In genomic region chr1:92298573-92299476, GRCh38 we compare ENCODE assay signal across 1 cellular context.
TF ChIP-seq lines count a peak whose summit lies in the region.

A gene with protein sequence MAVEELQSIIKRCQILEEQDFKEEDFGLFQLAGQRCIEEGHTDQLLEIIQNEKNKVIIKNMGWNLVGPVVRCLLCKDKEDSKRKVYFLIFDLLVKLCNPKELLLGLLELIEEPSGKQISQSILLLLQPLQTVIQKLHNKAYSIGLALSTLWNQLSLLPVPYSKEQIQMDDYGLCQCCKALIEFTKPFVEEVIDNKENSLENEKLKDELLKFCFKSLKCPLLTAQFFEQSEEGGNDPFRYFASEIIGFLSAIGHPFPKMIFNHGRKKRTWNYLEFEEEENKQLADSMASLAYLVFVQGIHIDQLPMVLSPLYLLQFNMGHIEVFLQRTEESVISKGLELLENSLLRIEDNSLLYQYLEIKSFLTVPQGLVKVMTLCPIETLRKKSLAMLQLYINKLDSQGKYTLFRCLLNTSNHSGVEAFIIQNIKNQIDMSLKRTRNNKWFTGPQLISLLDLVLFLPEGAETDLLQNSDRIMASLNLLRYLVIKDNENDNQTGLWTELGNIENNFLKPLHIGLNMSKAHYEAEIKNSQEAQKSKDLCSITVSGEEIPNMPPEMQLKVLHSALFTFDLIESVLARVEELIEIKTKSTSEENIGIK (minus strand): TSS chr1:92298987. CDS start chr1:92297999, 988 bp downstream.
TSS of gene RPAP2 (plus strand) at chr1:92299059. CDS start at chr1:92299074, 15 bp downstream.

TF ChIP-seq in HepG2, 621 proteins besides CTCF, POLR2A, EP300 and RAD21 (continued from another document and continues in another):
- TF ChIP-seq ZSCAN22 (CRISPR knock-in tag; IDR thresholded peaks at IDR 0.05) = peak; percentile 52; the same call in 1 of the 2 replicates
- TF ChIP-seq ZXDC (CRISPR knock-in tag; IDR thresholded peaks at IDR 0.05) = no peak; the same call in 1 of the 2 replicates
- no peak for TF ChIP-seq SRSF9 (IDR thresholded peaks at IDR 0.05; ENCODE audit: borderline replicate concordance, insufficient read depth, low read depth, low read length, poor library complexity, severe bottlenecking)
- TF ChIP-seq HNF4G (IDR thresholded peaks at IDR 0.05; ENCODE audit: borderline replicate concordance, low read depth, low read length) = no peak
- no peak for TF ChIP-seq HNF4G (CRISPR knock-in tag; IDR thresholded peaks at IDR 0.05; ENCODE audit: borderline replicate concordance, low read depth)
- peak; percentile 65 for TF ChIP-seq ZMYM4 (CRISPR knock-in tag; IDR thresholded peaks at IDR 0.05)
- peak in 1 of 2 experiments; percentile 71; a peak in 2 of 4 replicates for TF ChIP-seq KLF16 (CRISPR knock-in tag; IDR thresholded peaks at IDR 0.05)
- peak; percentile 84; the same call in 1 of the 2 replicates for TF ChIP-seq BRD4 (CRISPR knock-in tag; IDR thresholded peaks at IDR 0.05)
- peak; percentile 74 for TF ChIP-seq CBFB (CRISPR knock-in tag; IDR thresholded peaks at IDR 0.05)
- TF ChIP-seq, protein P1, sequence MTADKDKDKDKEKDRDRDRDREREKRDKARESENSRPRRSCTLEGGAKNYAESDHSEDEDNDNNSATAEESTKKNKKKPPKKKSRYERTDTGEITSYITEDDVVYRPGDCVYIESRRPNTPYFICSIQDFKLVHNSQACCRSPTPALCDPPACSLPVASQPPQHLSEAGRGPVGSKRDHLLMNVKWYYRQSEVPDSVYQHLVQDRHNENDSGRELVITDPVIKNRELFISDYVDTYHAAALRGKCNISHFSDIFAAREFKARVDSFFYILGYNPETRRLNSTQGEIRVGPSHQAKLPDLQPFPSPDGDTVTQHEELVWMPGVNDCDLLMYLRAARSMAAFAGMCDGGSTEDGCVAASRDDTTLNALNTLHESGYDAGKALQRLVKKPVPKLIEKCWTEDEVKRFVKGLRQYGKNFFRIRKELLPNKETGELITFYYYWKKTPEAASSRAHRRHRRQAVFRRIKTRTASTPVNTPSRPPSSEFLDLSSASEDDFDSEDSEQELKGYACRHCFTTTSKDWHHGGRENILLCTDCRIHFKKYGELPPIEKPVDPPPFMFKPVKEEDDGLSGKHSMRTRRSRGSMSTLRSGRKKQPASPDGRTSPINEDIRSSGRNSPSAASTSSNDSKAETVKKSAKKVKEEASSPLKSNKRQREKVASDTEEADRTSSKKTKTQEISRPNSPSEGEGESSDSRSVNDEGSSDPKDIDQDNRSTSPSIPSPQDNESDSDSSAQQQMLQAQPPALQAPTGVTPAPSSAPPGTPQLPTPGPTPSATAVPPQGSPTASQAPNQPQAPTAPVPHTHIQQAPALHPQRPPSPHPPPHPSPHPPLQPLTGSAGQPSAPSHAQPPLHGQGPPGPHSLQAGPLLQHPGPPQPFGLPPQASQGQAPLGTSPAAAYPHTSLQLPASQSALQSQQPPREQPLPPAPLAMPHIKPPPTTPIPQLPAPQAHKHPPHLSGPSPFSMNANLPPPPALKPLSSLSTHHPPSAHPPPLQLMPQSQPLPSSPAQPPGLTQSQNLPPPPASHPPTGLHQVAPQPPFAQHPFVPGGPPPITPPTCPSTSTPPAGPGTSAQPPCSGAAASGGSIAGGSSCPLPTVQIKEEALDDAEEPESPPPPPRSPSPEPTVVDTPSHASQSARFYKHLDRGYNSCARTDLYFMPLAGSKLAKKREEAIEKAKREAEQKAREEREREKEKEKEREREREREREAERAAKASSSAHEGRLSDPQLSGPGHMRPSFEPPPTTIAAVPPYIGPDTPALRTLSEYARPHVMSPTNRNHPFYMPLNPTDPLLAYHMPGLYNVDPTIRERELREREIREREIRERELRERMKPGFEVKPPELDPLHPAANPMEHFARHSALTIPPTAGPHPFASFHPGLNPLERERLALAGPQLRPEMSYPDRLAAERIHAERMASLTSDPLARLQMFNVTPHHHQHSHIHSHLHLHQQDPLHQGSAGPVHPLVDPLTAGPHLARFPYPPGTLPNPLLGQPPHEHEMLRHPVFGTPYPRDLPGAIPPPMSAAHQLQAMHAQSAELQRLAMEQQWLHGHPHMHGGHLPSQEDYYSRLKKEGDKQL (CRISPR knock-in tag; IDR thresholded peaks at IDR 0.05; ENCODE audit: low read depth) = 0 out of 2 replicates have a peak, but pooled peaks have one; percentile 18
- TF ChIP-seq PREB (CRISPR knock-in tag; IDR thresholded peaks at IDR 0.05) = no peak
- no peak for TF ChIP-seq RFX3 (CRISPR knock-in tag; IDR thresholded peaks at IDR 0.05)
- no peak for TF ChIP-seq SRF (IDR thresholded peaks at IDR 0.05; ENCODE audit: low read depth, low read length)
- TF ChIP-seq NRL (CRISPR knock-in tag; IDR thresholded peaks at IDR 0.05; ENCODE audit: borderline replicate concordance) = peak; percentile 74
- TF ChIP-seq, protein P2, sequence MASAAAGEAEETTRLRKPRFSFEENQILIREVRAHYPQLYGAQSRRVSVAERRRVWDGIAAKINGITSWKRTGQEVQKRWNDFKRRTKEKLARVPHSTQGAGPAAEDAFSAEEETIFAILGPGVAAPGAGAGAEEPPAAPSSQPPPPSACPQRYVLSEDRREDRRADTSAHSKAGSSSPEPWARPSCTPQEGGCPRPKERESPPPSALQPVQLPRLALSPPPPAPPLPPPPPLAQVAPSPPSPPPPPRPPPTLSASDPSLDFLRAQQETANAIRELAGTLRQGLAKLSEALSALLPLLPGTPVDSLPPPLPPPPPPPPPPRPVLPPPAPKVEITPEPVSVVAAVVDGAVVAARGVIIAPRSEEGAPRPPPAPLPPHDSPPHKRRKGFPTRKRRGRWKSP (CRISPR knock-in tag; IDR thresholded peaks at IDR 0.05) = peak; percentile 75; the same call in 1 of the 2 replicates
- TF ChIP-seq NAIF1 (CRISPR knock-in tag; IDR thresholded peaks at IDR 0.05; ENCODE audit: borderline replicate concordance) = 0 out of 2 replicates have a peak, but pooled peaks have one; percentile 2
- TF ChIP-seq ZNF484 (CRISPR knock-in tag; IDR thresholded peaks at IDR 0.05; ENCODE audit: borderline replicate concordance, low read depth) = no peak
- TF ChIP-seq SALL1 (CRISPR knock-in tag; IDR thresholded peaks at IDR 0.05) = peak; percentile 75
- TF ChIP-seq THAP9 (CRISPR knock-in tag; IDR thresholded peaks at IDR 0.05; ENCODE audit: borderline replicate concordance) = peak; percentile 70; the same call in 1 of the 2 replicates
- TF ChIP-seq POLR2AphosphoS2 (IDR thresholded peaks at IDR 0.05; ENCODE audit: low read depth, low read length) = no peak
- TF ChIP-seq, protein P3, sequence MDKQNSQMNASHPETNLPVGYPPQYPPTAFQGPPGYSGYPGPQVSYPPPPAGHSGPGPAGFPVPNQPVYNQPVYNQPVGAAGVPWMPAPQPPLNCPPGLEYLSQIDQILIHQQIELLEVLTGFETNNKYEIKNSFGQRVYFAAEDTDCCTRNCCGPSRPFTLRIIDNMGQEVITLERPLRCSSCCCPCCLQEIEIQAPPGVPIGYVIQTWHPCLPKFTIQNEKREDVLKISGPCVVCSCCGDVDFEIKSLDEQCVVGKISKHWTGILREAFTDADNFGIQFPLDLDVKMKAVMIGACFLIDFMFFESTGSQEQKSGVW (CRISPR knock-in tag; IDR thresholded peaks at IDR 0.05; ENCODE audit: borderline replicate concordance) = no peak
- TF ChIP-seq ZNF660 (CRISPR knock-in tag; IDR thresholded peaks at IDR 0.05; ENCODE audit: borderline replicate concordance, low read depth) = no peak
- no peak for TF ChIP-seq ZNF781 (CRISPR knock-in tag; IDR thresholded peaks at IDR 0.05; ENCODE audit: borderline replicate concordance, not compliant biosample characterization)
- TF ChIP-seq ZNF326 (CRISPR knock-in tag; IDR thresholded peaks at IDR 0.05; ENCODE audit: borderline replicate concordance) = no peak
- peak; percentile 50; the same call in 1 of the 2 replicates for TF ChIP-seq EEA1 (CRISPR knock-in tag; IDR thresholded peaks at IDR 0.05; ENCODE audit: borderline replicate concordance)
- peak; percentile 34; the same call in 1 of the 2 replicates for TF ChIP-seq ZNF747 (CRISPR knock-in tag; IDR thresholded peaks at IDR 0.05; ENCODE audit: borderline replicate concordance)
- TF ChIP-seq SOX5 (CRISPR knock-in tag; IDR thresholded peaks at IDR 0.05; ENCODE audit: borderline replicate concordance) = peak; percentile 24; the same call in 1 of the 2 replicates
- TF ChIP-seq, protein P4, sequence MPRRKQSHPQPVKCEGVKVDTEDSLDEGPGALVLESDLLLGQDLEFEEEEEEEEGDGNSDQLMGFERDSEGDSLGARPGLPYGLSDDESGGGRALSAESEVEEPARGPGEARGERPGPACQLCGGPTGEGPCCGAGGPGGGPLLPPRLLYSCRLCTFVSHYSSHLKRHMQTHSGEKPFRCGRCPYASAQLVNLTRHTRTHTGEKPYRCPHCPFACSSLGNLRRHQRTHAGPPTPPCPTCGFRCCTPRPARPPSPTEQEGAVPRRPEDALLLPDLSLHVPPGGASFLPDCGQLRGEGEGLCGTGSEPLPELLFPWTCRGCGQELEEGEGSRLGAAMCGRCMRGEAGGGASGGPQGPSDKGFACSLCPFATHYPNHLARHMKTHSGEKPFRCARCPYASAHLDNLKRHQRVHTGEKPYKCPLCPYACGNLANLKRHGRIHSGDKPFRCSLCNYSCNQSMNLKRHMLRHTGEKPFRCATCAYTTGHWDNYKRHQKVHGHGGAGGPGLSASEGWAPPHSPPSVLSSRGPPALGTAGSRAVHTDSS (CRISPR knock-in tag; conservative IDR thresholded peaks at IDR 0.05) = no peak
- TF ChIP-seq ZNF33B (CRISPR knock-in tag; IDR thresholded peaks at IDR 0.05) = peak; percentile 75; the same call in 1 of the 2 replicates
- TF ChIP-seq ZNF841 (CRISPR knock-in tag; IDR thresholded peaks at IDR 0.05; ENCODE audit: borderline replicate concordance) = no peak
- TF ChIP-seq ZBTB2 (CRISPR knock-in tag; IDR thresholded peaks at IDR 0.05; ENCODE audit: low read depth) = no peak
- peak; percentile 67 for TF ChIP-seq IKZF5 (CRISPR knock-in tag; IDR thresholded peaks at IDR 0.05)
- no peak for TF ChIP-seq MEF2D (CRISPR knock-in tag; IDR thresholded peaks at IDR 0.05)
